11 cellular contexts compared by ENCODE assay signal in genomic region chr6:119284861-119285521, GRCh38.
DNase-seq lines count a peak whose midpoint lies in the region; ATAC-seq and TF ChIP-seq lines count a peak whose summit lies in the region.
"Had no signal": no experiment of that assay in that cellular context is flagged by ENCODE, and none has a peak within 500 bp of the region (broad histone marks: within the 10 kb centered on the region; RNA-seq: fewer than 3 reads in every experiment).

No MANE protein-coding gene starts in this region.

- peaks cover 46% of the 10 kb centered on the region for H3K36me3 Mint-ChIP-seq in activated CD4-positive, alpha-beta T cell treated with anti-CD3 and anti-CD28 coated beads, Interleukin-2, amount 10 ng/mL, durations not matched to agents 24 days and 14 days (ENCODE audit: low read depth)
- peaks cover 30% of the 10 kb centered on the region for H3K36me3 Mint-ChIP-seq in activated naive CD8-positive, alpha-beta T cell treated with anti-CD3 and anti-CD28 coated beads, Interleukin-2, amount 50 U/mL, for 24 hours (ENCODE audit: low read depth)
- peaks cover 36% of the 10 kb centered on the region for H3K36me3 Mint-ChIP-seq in mesothelial cell of epicardium

- intact Hi-C loops in activated CD4-positive, alpha-beta T cell treated with anti-CD3 and anti-CD28 coated beads, Interleukin-2, amount 10 ng/mL, durations not matched to agents 24 days and 14 days (cut with micrococcal nuclease): no loop called here

- no peaks in the 10 kb centered on the region for H3K9me3 ChIP-seq in effector memory CD4-positive, alpha-beta T cell (ENCODE audit: control insufficient read depth, low read length)

- H3K4me1 Mint-ChIP-seq in activated CD4-positive, alpha-beta T cell treated with anti-CD3 and anti-CD28 coated beads, Interleukin-2, amount 10 ng/mL, durations not matched to agents 24 days and 14 days: peaks cover 22% of the 10 kb centered on the region
- peaks cover 8% of the 10 kb centered on the region for H3K4me1 Mint-ChIP-seq in activated naive CD8-positive, alpha-beta T cell treated with anti-CD3 and anti-CD28 coated beads, Interleukin-2, amount 50 U/mL, for 24 hours
- peaks cover 38% of the 10 kb centered on the region for H3K4me1 Mint-ChIP-seq in mesothelial cell of epicardium

- H3K27me3 Mint-ChIP-seq in activated CD4-positive, alpha-beta T cell treated with anti-CD3 and anti-CD28 coated beads, Interleukin-2, amount 10 ng/mL, durations not matched to agents 24 days and 14 days: no peaks in the 10 kb centered on the region
- H3K27me3 Mint-ChIP-seq in activated naive CD8-positive, alpha-beta T cell treated with anti-CD3 and anti-CD28 coated beads, Interleukin-2, amount 50 U/mL, for 24 hours: no peaks in the 10 kb centered on the region
- no peaks in the 10 kb centered on the region for H3K27me3 Mint-ChIP-seq in mesothelial cell of epicardium (ENCODE audit: low read depth)

- H3K27me3 ChIP-seq in effector memory CD4-positive, alpha-beta T cell (replicated peaks; ENCODE audit: control insufficient read depth, insufficient read depth, low read length, poor library complexity, severe bottlenecking): no peaks in the 10 kb centered on the region
- H3K27me3 ChIP-seq: hepatocyte had no signal

- peak; percentile 67 for DNase-seq in activated CD4-positive, alpha-beta T cell treated with anti-CD3 and anti-CD28 coated beads, Interleukin-2, amount 10 ng/mL, durations not matched to agents 24 days and 14 days
- DNase-seq in activated CD4-positive, alpha-beta T cell treated with anti-CD3 and anti-CD28 coated beads, Interleukin-2, amount 50 U/mL, for 4 hours: no peak
- DNase-seq in NAMALWA (ENCODE audit: low spot score) (peak; percentile 63), mesothelial cell of epicardium (ENCODE audit: low spot score in 2 of 2, unreplicated experiment in 2 of 2) (no peak), substantia nigra (lab: John Stamatoyannopoulos, UW) (no peak)
- DNase-seq in activated naive CD8-positive, alpha-beta T cell treated with anti-CD3 and anti-CD28 coated beads, Interleukin-2, amount 50 U/mL, for 24 hours: peak; percentile 16
- no peak for DNase-seq in effector memory CD4-positive, alpha-beta T cell
- DNase-seq: anterior cingulate cortex had no signal

- no peak overlapping the region for H3K27ac ChIP-seq in effector memory CD4-positive, alpha-beta T cell (ENCODE audit: insufficient read depth, low read length, poor library complexity, severe bottlenecking)
- no peak overlapping the region for H3K27ac ChIP-seq in substantia nigra (ENCODE audit: low read depth, low read length, poor library complexity, severe bottlenecking)
- H3K27ac ChIP-seq: hepatocyte had no signal

- no peak overlapping the region for H3K27ac Mint-ChIP-seq in activated CD4-positive, alpha-beta T cell treated with anti-CD3 and anti-CD28 coated beads, Interleukin-2, amount 10 ng/mL, durations not matched to agents 24 days and 14 days
- no peak overlapping the region for H3K27ac Mint-ChIP-seq in activated naive CD8-positive, alpha-beta T cell treated with anti-CD3 and anti-CD28 coated beads, Interleukin-2, amount 50 U/mL, for 24 hours
- H3K27ac Mint-ChIP-seq in mesothelial cell of epicardium: peak overlapping the region; percentile 60
- H3K27ac Mint-ChIP-seq: T-helper 1 cell treated with Interleukin-12 subunit alpha and Interleukin-12 subunit beta and Interleukin-4 antibody, amounts not matched to agents 30 μg/mL and 1 μg/mL, for 36 hours had no signal

- no peaks in the 10 kb centered on the region for H3K4me1 ChIP-seq in effector memory CD4-positive, alpha-beta T cell (ENCODE audit: control insufficient read depth, insufficient read depth, low read length, poor library complexity, severe bottlenecking)

- TF ChIP-seq CTCF in mesothelial cell of epicardium (IDR thresholded peaks at IDR 0.05; ENCODE audit: unreplicated experiment): no peak

- no peaks in the 10 kb centered on the region for H3K36me3 ChIP-seq in effector memory CD4-positive, alpha-beta T cell (ENCODE audit: control insufficient read depth, insufficient read depth, low read length)

- no peak overlapping the region for H3K4me3 ChIP-seq in effector memory CD4-positive, alpha-beta T cell (ENCODE audit: insufficient read depth, low read depth, low read length, poor library complexity, severe bottlenecking)
- H3K4me3 ChIP-seq: hepatocyte had no signal

- ATAC-seq in activated naive CD8-positive, alpha-beta T cell treated with anti-CD3 and anti-CD28 coated beads, Interleukin-2, amount 50 U/mL, for 24 hours: no peak
- ATAC-seq in GM21737 (IDR thresholded peaks at IDR 0.05; ENCODE audit: unreplicated experiment): no peak

- peaks cover 3% of the 10 kb centered on the region for H3K9me3 Mint-ChIP-seq in activated CD4-positive, alpha-beta T cell treated with anti-CD3 and anti-CD28 coated beads, Interleukin-2, amount 10 ng/mL, durations not matched to agents 24 days and 14 days
- no peaks in the 10 kb centered on the region for H3K9me3 Mint-ChIP-seq in activated naive CD8-positive, alpha-beta T cell treated with anti-CD3 and anti-CD28 coated beads, Interleukin-2, amount 50 U/mL, for 24 hours
- H3K9me3 Mint-ChIP-seq in mesothelial cell of epicardium: peaks cover 6% of the 10 kb centered on the region

- no peak overlapping the region for H3K4me3 Mint-ChIP-seq in activated CD4-positive, alpha-beta T cell treated with anti-CD3 and anti-CD28 coated beads, Interleukin-2, amount 10 ng/mL, durations not matched to agents 24 days and 14 days
- H3K4me3 Mint-ChIP-seq in activated naive CD8-positive, alpha-beta T cell treated with anti-CD3 and anti-CD28 coated beads, Interleukin-2, amount 50 U/mL, for 24 hours: no peak overlapping the region
- H3K4me3 Mint-ChIP-seq in mesothelial cell of epicardium: no peak overlapping the region
- H3K4me3 Mint-ChIP-seq: T-helper 1 cell treated with Interleukin-12 subunit alpha and Interleukin-12 subunit beta and Interleukin-4 antibody, amounts not matched to agents 30 μg/mL and 1 μg/mL, for 36 hours had no signal

Comparison
In these comparisons a context has a peak if more than half of its experiments do, and no peak if none do; other contexts are left out.
1. DNase-seq: peak in activated CD4-positive, alpha-beta T cell treated with anti-CD3 and anti-CD28 coated beads, Interleukin-2, amount 10 ng/mL, durations not matched to agents 24 days and 14 days (single experiment), NAMALWA (single experiment) and activated naive CD8-positive, alpha-beta T cell treated with anti-CD3 and anti-CD28 coated beads, Interleukin-2, amount 50 U/mL, for 24 hours (single experiment); none in activated CD4-positive, alpha-beta T cell treated with anti-CD3 and anti-CD28 coated beads, Interleukin-2, amount 50 U/mL, for 4 hours (0 of 2), mesothelial cell of epicardium (0 of 2), effector memory CD4-positive, alpha-beta T cell (0 of 3) and substantia nigra (0 of 49).